2 cellular contexts compared by ENCODE assay signal in the genomic region with DNA sequence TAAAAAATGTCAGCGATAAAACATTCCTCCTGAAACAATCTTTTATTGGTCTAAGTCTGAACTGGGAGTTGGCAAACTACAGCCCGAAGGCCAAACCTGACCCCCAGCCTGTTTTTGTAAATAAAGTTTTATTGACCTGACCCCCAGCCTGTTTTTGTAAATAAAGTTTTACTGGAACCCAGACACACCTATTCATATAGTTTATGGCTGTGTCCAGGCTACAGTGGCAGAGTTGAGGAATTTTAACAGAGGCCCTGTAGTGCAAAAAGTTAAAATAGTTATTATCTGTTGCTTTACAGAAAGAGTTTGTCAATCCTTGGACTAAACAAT.
TF ChIP-seq lines count a peak whose summit lies in the region.

No MANE protein-coding gene starts in this region.

TF ChIP-seq in K562, 482 proteins besides CTCF, POLR2A, EP300 and RAD21 (continues in another document):
- TF ChIP-seq, protein P1, sequence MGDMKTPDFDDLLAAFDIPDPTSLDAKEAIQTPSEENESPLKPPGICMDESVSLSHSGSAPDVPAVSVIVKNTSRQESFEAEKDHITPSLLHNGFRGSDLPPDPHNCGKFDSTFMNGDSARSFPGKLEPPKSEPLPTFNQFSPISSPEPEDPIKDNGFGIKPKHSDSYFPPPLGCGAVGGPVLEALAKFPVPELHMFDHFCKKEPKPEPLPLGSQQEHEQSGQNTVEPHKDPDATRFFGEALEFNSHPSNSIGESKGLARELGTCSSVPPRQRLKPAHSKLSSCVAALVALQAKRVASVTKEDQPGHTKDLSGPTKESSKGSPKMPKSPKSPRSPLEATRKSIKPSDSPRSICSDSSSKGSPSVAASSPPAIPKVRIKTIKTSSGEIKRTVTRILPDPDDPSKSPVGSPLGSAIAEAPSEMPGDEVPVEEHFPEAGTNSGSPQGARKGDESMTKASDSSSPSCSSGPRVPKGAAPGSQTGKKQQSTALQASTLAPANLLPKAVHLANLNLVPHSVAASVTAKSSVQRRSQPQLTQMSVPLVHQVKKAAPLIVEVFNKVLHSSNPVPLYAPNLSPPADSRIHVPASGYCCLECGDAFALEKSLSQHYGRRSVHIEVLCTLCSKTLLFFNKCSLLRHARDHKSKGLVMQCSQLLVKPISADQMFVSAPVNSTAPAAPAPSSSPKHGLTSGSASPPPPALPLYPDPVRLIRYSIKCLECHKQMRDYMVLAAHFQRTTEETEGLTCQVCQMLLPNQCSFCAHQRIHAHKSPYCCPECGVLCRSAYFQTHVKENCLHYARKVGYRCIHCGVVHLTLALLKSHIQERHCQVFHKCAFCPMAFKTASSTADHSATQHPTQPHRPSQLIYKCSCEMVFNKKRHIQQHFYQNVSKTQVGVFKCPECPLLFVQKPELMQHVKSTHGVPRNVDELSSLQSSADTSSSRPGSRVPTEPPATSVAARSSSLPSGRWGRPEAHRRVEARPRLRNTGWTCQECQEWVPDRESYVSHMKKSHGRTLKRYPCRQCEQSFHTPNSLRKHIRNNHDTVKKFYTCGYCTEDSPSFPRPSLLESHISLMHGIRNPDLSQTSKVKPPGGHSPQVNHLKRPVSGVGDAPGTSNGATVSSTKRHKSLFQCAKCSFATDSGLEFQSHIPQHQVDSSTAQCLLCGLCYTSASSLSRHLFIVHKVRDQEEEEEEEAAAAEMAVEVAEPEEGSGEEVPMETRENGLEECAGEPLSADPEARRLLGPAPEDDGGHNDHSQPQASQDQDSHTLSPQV (IDR thresholded peaks at IDR 0.05) = peak; percentile 42; the same call in 1 of the 2 replicates
- TF ChIP-seq BCL6 (CRISPR knock-in tag; IDR thresholded peaks at IDR 0.05) = no peak
- TF ChIP-seq, protein P2, sequence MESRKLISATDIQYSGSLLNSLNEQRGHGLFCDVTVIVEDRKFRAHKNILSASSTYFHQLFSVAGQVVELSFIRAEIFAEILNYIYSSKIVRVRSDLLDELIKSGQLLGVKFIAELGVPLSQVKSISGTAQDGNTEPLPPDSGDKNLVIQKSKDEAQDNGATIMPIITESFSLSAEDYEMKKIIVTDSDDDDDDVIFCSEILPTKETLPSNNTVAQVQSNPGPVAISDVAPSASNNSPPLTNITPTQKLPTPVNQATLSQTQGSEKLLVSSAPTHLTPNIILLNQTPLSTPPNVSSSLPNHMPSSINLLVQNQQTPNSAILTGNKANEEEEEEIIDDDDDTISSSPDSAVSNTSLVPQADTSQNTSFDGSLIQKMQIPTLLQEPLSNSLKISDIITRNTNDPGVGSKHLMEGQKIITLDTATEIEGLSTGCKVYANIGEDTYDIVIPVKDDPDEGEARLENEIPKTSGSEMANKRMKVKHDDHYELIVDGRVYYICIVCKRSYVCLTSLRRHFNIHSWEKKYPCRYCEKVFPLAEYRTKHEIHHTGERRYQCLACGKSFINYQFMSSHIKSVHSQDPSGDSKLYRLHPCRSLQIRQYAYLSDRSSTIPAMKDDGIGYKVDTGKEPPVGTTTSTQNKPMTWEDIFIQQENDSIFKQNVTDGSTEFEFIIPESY (CRISPR knock-in tag; IDR thresholded peaks at IDR 0.05) = no peak
- no peak for TF ChIP-seq NR2C2 (CRISPR knock-in tag; IDR thresholded peaks at IDR 0.05)
- peak; percentile 88 for TF ChIP-seq NR2C2 (tag; IDR thresholded peaks at IDR 0.05)
- TF ChIP-seq, protein P3, sequence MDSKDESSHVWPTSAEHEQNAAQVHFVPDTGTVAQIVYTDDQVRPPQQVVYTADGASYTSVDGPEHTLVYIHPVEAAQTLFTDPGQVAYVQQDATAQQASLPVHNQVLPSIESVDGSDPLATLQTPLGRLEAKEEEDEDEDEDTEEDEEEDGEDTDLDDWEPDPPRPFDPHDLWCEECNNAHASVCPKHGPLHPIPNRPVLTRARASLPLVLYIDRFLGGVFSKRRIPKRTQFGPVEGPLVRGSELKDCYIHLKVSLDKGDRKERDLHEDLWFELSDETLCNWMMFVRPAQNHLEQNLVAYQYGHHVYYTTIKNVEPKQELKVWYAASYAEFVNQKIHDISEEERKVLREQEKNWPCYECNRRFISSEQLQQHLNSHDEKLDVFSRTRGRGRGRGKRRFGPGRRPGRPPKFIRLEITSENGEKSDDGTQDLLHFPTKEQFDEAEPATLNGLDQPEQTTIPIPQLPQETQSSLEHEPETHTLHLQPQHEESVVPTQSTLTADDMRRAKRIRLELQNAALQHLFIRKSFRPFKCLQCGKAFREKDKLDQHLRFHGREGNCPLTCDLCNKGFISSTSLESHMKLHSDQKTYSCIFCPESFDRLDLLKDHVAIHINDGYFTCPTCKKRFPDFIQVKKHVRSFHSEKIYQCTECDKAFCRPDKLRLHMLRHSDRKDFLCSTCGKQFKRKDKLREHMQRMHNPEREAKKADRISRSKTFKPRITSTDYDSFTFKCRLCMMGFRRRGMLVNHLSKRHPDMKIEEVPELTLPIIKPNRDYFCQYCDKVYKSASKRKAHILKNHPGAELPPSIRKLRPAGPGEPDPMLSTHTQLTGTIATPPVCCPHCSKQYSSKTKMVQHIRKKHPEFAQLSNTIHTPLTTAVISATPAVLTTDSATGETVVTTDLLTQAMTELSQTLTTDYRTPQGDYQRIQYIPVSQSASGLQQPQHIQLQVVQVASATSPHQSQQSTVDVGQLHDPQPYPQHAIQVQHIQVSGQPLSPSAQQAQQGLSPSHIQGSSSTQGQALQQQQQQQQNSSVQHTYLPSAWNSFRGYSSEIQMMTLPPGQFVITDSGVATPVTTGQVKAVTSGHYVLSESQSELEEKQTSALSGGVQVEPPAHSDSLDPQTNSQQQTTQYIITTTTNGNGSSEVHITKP (IDR thresholded peaks at IDR 0.05; ENCODE audit: partially characterized antibody) = peak; percentile 36
- no peak for TF ChIP-seq NCOA2 (IDR thresholded peaks at IDR 0.05; ENCODE audit: partially characterized antibody in 2 of 2)
- TF ChIP-seq, protein P4, sequence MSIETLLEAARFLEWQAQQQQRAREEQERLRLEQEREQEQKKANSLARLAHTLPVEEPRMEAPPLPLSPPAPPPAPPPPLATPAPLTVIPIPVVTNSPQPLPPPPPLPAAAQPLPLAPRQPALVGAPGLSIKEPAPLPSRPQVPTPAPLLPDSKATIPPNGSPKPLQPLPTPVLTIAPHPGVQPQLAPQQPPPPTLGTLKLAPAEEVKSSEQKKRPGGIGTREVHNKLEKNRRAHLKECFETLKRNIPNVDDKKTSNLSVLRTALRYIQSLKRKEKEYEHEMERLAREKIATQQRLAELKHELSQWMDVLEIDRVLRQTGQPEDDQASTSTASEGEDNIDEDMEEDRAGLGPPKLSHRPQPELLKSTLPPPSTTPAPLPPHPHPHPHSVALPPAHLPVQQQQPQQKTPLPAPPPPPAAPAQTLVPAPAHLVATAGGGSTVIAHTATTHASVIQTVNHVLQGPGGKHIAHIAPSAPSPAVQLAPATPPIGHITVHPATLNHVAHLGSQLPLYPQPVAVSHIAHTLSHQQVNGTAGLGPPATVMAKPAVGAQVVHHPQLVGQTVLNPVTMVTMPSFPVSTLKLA (conservative IDR thresholded peaks at IDR 0.05) = no peak
- TF ChIP-seq TAF9B (IDR thresholded peaks at IDR 0.05; ENCODE audit: partially characterized antibody) = no peak
- no peak for TF ChIP-seq ZBED1 (IDR thresholded peaks at IDR 0.05)
- peak; percentile 18; the same call in 1 of the 2 replicates for TF ChIP-seq ZNF384 (IDR thresholded peaks at IDR 0.05; ENCODE audit: low read depth, low read length)
- TF ChIP-seq MAZ (CRISPR knock-in tag; conservative IDR thresholded peaks at IDR 0.05 in 1 of 2, IDR thresholded peaks at IDR 0.05 in 1 of 2) = 0 out of 4 replicates have a peak, but pooled peaks of 1 of the 2 experiments have one; percentile 9
- no peak for TF ChIP-seq STAT5A (IDR thresholded peaks at IDR 0.05; ENCODE audit: borderline replicate concordance, low read length)
- no peak for TF ChIP-seq KAT2B (IDR thresholded peaks at IDR 0.05; ENCODE audit: low read depth, low read length)

TF ChIP-seq in HepG2, 621 proteins besides CTCF, POLR2A, EP300 and RAD21 (continues in another document):
- no peak for TF ChIP-seq KDM1A (CRISPR knock-in tag; IDR thresholded peaks at IDR 0.05)
- TF ChIP-seq SAP130 (CRISPR knock-in tag; IDR thresholded peaks at IDR 0.05; ENCODE audit: low read depth) = peak; percentile 33; the same call in 1 of the 2 replicates
- TF ChIP-seq ZKSCAN8 (CRISPR knock-in tag; IDR thresholded peaks at IDR 0.05; ENCODE audit: borderline replicate concordance) = 0 out of 2 replicates have a peak, but pooled peaks have one; percentile 10
- TF ChIP-seq SMARCC2 (IDR thresholded peaks at IDR 0.05) = no peak
- TF ChIP-seq, protein P5, sequence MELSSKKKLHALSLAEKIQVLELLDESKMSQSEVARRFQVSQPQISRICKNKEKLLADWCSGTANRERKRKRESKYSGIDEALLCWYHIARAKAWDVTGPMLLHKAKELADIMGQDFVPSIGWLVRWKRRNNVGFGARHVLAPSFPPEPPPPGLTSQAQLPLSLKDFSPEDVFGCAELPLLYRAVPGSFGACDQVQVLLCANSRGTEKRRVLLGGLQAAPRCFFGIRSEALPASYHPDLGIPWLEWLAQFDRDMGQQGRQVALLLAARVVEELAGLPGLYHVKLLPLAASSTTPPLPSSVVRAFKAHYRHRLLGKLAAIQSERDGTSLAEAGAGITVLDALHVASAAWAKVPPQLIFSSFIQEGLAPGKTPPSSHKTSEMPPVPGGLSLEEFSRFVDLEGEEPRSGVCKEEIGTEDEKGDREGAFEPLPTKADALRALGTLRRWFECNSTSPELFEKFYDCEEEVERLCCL (CRISPR knock-in tag; IDR thresholded peaks at IDR 0.05; ENCODE audit: borderline replicate concordance) = no peak
- TF ChIP-seq NCOA2 (CRISPR knock-in tag; IDR thresholded peaks at IDR 0.05) = peak; percentile 45; the same call in 1 of the 2 replicates
- TF ChIP-seq PTBP1 (IDR thresholded peaks at IDR 0.05; ENCODE audit: low read depth, low read length, poor library complexity, severe bottlenecking) = no peak
- peak; percentile 63 for TF ChIP-seq GATAD2A (CRISPR knock-in tag; IDR thresholded peaks at IDR 0.05)
- TF ChIP-seq ZSCAN30 (CRISPR knock-in tag; IDR thresholded peaks at IDR 0.05) = no peak
- TF ChIP-seq, protein P6, sequence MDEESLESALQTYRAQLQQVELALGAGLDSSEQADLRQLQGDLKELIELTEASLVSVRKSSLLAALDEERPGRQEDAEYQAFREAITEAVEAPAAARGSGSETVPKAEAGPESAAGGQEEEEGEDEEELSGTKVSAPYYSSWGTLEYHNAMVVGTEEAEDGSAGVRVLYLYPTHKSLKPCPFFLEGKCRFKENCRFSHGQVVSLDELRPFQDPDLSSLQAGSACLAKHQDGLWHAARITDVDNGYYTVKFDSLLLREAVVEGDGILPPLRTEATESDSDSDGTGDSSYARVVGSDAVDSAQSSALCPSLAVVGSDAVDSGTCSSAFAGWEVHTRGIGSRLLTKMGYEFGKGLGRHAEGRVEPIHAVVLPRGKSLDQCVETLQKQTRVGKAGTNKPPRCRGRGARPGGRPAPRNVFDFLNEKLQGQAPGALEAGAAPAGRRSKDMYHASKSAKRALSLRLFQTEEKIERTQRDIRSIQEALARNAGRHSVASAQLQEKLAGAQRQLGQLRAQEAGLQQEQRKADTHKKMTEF (CRISPR knock-in tag; IDR thresholded peaks at IDR 0.05) = 0 out of 2 replicates have a peak, but pooled peaks have one; percentile 17
- TF ChIP-seq ZFP37 (CRISPR knock-in tag; IDR thresholded peaks at IDR 0.05; ENCODE audit: borderline replicate concordance) = no peak
- TF ChIP-seq BCL6 (CRISPR knock-in tag; IDR thresholded peaks at IDR 0.05) = peak; percentile 46; the same call in 1 of the 2 replicates
- TF ChIP-seq, protein P7, sequence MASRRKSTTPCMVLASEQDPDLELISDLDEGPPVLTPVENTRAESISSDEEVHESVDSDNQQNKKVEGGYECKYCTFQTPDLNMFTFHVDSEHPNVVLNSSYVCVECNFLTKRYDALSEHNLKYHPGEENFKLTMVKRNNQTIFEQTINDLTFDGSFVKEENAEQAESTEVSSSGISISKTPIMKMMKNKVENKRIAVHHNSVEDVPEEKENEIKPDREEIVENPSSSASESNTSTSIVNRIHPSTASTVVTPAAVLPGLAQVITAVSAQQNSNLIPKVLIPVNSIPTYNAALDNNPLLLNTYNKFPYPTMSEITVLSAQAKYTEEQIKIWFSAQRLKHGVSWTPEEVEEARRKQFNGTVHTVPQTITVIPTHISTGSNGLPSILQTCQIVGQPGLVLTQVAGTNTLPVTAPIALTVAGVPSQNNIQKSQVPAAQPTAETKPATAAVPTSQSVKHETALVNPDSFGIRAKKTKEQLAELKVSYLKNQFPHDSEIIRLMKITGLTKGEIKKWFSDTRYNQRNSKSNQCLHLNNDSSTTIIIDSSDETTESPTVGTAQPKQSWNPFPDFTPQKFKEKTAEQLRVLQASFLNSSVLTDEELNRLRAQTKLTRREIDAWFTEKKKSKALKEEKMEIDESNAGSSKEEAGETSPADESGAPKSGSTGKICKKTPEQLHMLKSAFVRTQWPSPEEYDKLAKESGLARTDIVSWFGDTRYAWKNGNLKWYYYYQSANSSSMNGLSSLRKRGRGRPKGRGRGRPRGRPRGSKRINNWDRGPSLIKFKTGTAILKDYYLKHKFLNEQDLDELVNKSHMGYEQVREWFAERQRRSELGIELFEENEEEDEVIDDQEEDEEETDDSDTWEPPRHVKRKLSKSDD (CRISPR knock-in tag; IDR thresholded peaks at IDR 0.05; ENCODE audit: low read depth) = no peak
